In genomic region chr1:70143052-70143659, GRCh38 we compare ENCODE assay signal across 12 cellular contexts.
DNase-seq lines count a peak whose midpoint lies in the region; ATAC-seq, FAIRE-seq and TF ChIP-seq lines count a peak whose summit lies in the region.
"Had no signal": no experiment of that assay in that cellular context is flagged by ENCODE, and none has a peak within 500 bp of the region (broad histone marks: within the 10 kb centered on the region; RNA-seq: fewer than 3 reads in every experiment).

No MANE protein-coding gene starts in this region.

- H3K4me2 ChIP-seq in mesendoderm (ENCODE audit: low read length): no peak overlapping the region

- FAIRE-seq in HTR-8/SVneo (lab: Jason Lieb, UNC): no peak

- TF ChIP-seq CTCF in AG10803 (conservative IDR thresholded peaks at IDR 0.05; ENCODE audit: low read length): peak; percentile 67

- no peak overlapping the region for H4K5ac ChIP-seq in mesendoderm (ENCODE audit: low read length)

- no peaks in the 10 kb centered on the region for H3K9me3 Mint-ChIP-seq in naive thymus-derived CD8-positive, alpha-beta T cell
- H3K9me3 Mint-ChIP-seq: nephron progenitor cell had no signal

- H3K27me3 ChIP-seq in mesendoderm (ENCODE audit: insufficient read depth, low read length, poor library complexity): no peaks in the 10 kb centered on the region

- H2BK120ac ChIP-seq in mesendoderm (ENCODE audit: low read depth, low read length): no peak overlapping the region

- peak overlapping the region in 1 of 10 donors; percentile 3 for H3K27ac Mint-ChIP-seq in naive thymus-derived CD8-positive, alpha-beta T cell
- H3K27ac Mint-ChIP-seq: nephron progenitor cell had no signal

- H3K4me1 Mint-ChIP-seq in naive thymus-derived CD8-positive, alpha-beta T cell: no peaks in the 10 kb centered on the region
- H3K4me1 Mint-ChIP-seq: nephron progenitor cell had no signal

- no peak overlapping the region for H3K27ac ChIP-seq in mesendoderm (ENCODE audit: low read depth, low read length)

- no peak overlapping the region for H3K18ac ChIP-seq in mesendoderm (ENCODE audit: low read length)

- H3K4ac ChIP-seq in mesendoderm (ENCODE audit: low read depth, low read length): no peak overlapping the region

- H3K4me3 Mint-ChIP-seq in naive thymus-derived CD8-positive, alpha-beta T cell: no peak overlapping the region
- H3K4me3 Mint-ChIP-seq: nephron progenitor cell had no signal

- DNase-seq in AG10803 (ENCODE audit: low read depth): peak; percentile 71
- peak; percentile 3 for DNase-seq in HTR-8/SVneo (ENCODE audit: insufficient read length, low spot score)
- peak; percentile 16 for DNase-seq in amniotic epithelial cell (ENCODE audit: low read depth)
- peak; percentile 19 for DNase-seq in mesendoderm
- DNase-seq in naive thymus-derived CD8-positive, alpha-beta T cell: no peak
- no peak for DNase-seq in islet precursor cell
- DNase-seq: activated CD4-positive, alpha-beta T cell treated with anti-CD3 and anti-CD28 coated beads, Interleukin-2, amount 50 U/mL, for 1 hour; activated naive CD4-positive, alpha-beta T cell treated with anti-CD3 and anti-CD28 coated beads, Interleukin-2, amount 50 U/mL, for 16 hours; DND-41; nephron progenitor cell had no signal

- no peak overlapping the region for H4K8ac ChIP-seq in mesendoderm (ENCODE audit: low read depth, low read length)

- no peaks in the 10 kb centered on the region for H3K79me1 ChIP-seq in mesendoderm (ENCODE audit: low read length)

- no peak overlapping the region for H3K56ac ChIP-seq in mesendoderm (ENCODE audit: low read length)

- no peaks in the 10 kb centered on the region for H3K79me2 ChIP-seq in mesendoderm (ENCODE audit: control insufficient read depth, insufficient read depth, low read length)

- no peak overlapping the region for H2AK5ac ChIP-seq in mesendoderm (ENCODE audit: low read length)

- no peak for ATAC-seq in HG02938 (IDR thresholded peaks at IDR 0.05; ENCODE audit: unreplicated experiment)
- ATAC-seq in GM18520 (IDR thresholded peaks at IDR 0.05; ENCODE audit: unreplicated experiment): no peak
- no peak for ATAC-seq in naive thymus-derived CD8-positive, alpha-beta T cell

- H2BK5ac ChIP-seq in mesendoderm (ENCODE audit: low read length): no peak overlapping the region

- no peak overlapping the region for H3K23ac ChIP-seq in mesendoderm (ENCODE audit: low read length)

- H3K4me1 ChIP-seq in mesendoderm (ENCODE audit: control insufficient read depth, low read depth, low read length): peaks cover 9% of the 10 kb centered on the region

- POLR2A ChIA-PET in naive thymus-derived CD8-positive, alpha-beta T cell (lab: Charles Lee): no interaction called here

- peaks cover 0 to 29% (median 3%) of the 10 kb centered on the region in 3 donors for H3K36me3 Mint-ChIP-seq in naive thymus-derived CD8-positive, alpha-beta T cell

- H3K4me3 ChIP-seq in AG10803 (ENCODE audit: low read length) (no peak overlapping the region), mesendoderm (ENCODE audit: low read length) (no peak overlapping the region)

- H3K27me3 Mint-ChIP-seq in naive thymus-derived CD8-positive, alpha-beta T cell: no peaks in the 10 kb centered on the region

- H3K9ac ChIP-seq in mesendoderm (ENCODE audit: low read length): no peak overlapping the region

- no CpG with 5 or more reads among the region's 4 CpGs for WGBS in mesendoderm (ENCODE audit: extremely low coverage, insufficient coverage, low lambda C conversion rate)

- no peak overlapping the region for H2BK15ac ChIP-seq in mesendoderm (replicated peaks; ENCODE audit: low read depth)

- no peaks in the 10 kb centered on the region for H3K36me3 ChIP-seq in mesendoderm (ENCODE audit: control insufficient read depth, insufficient read depth, low read length)

Comparison
In these comparisons a context has a peak if more than half of its experiments do, and no peak if none do; other contexts are left out.
1. DNase-seq: peak in AG10803 (single experiment), HTR-8/SVneo (single experiment), amniotic epithelial cell (single experiment) and mesendoderm (single experiment); none in naive thymus-derived CD8-positive, alpha-beta T cell (0 of 10) and islet precursor cell (single experiment).